In genomic region chr2:135530313-135531230, GRCh38 we compare ENCODE assay signal across 8 cellular contexts.
DNase-seq lines count a peak whose midpoint lies in the region; ATAC-seq and TF ChIP-seq lines count a peak whose summit lies in the region.

ZRANB3 (minus strand) TSS chr2:135531218.

- no peak within 1 kb of the TSS for H3K27ac Mint-ChIP-seq in central memory CD8-positive, alpha-beta T cell (ENCODE audit: low read depth)

- no peaks in the 10 kb centered on the region for H3K36me3 Mint-ChIP-seq in central memory CD8-positive, alpha-beta T cell (ENCODE audit: insufficient read depth)

- TF ChIP-seq POLR2A in GM19099 (IDR thresholded peaks at IDR 0.05; ENCODE audit: extremely low read depth, insufficient read length, low read depth) = peak; percentile 65

- H3K27me3 Mint-ChIP-seq in central memory CD8-positive, alpha-beta T cell = no peaks in the 10 kb centered on the region

- no peaks in the 10 kb centered on the region for H3K9me3 Mint-ChIP-seq in central memory CD8-positive, alpha-beta T cell

- DNase-seq in AG20443 (ENCODE audit: low spot score) = peak; percentile 89
- DNase-seq in NCI-H446 (lab: John Stamatoyannopoulos, UW) = peak; percentile 96 to 97
- peak; percentile 83 to 93 for DNase-seq in central memory CD8-positive, alpha-beta T cell (ENCODE audit: low spot score in 2 of 2)
- peak; percentile 99 for DNase-seq in iris pigment epithelial cell (ENCODE audit: low read depth)
- peak; percentile 86 to 90 for DNase-seq in stimulated activated CD4-positive, alpha-beta T cell treated with anti-CD3 and anti-CD28 coated beads, Interleukin-12 subunit alpha, Interleukin-12 subunit beta, amount 100 ng/mL, for 24 hours (ENCODE audit: low read depth in 2 of 2)

- H3K4me1 Mint-ChIP-seq in central memory CD8-positive, alpha-beta T cell = peaks cover 6% of the 10 kb centered on the region

- ATAC-seq in HG03354 (IDR thresholded peaks at IDR 0.05; ENCODE audit: poor library complexity, severe bottlenecking, unreplicated experiment) = peak; percentile 72
- ATAC-seq in activated CD4-positive, CD25-positive, alpha-beta regulatory T cell treated with anti-CD3 and anti-CD28 coated beads, Interleukin-2, amount 50 U/mL, for 24 hours = peak; percentile 75 to 81
- ATAC-seq in central memory CD8-positive, alpha-beta T cell (replicated peaks; ENCODE audit: extremely low read depth, poor library complexity, severe bottlenecking) = peak; percentile 78

- H3K4me3 Mint-ChIP-seq in central memory CD8-positive, alpha-beta T cell = no peak within 1 kb of the TSS

Comparison
In these comparisons a context has a peak if more than half of its experiments do, and no peak if none do; other contexts are left out.
1. Peak in every context shown above with its lines: DNase-seq and ATAC-seq.